8 cellular contexts compared by ENCODE assay signal in the genomic region with DNA sequence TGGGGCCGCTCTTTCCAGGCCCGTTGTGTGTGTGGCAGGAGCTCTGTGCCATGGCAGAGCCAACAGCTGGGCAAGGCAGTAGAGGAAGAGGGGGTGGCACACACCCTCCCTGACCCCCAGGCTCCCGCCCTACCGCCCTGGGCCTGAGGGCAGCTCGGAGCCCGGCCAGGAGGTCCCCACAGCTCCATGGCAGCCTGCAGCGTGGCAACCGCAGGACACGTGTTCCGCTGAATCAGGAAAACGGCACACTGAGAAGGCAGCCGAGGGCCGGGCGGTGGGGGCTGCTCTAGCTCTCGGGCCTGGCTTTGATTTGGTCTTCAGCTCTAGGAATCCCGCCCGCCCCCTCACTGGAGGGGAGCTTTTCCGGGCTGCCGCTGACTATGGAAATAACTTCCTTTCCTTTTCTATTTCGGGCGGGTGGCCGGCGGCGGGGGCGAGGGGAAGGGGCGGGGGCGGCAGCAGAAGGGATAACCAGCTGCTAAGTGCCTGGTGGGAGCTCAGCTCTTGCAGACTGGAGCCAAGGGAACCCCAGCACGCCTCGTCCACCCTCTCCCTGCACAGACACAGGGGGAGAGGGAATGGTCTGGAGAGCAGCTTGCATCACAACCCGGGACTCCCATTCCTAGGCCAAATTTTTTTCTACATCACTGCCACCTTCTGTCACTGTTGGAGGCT. TPM values are rescaled to one million over a fixed set of nuclear protein-coding genes. Genes with fewer than 3 reads are reported as not detected.
DNase-seq lines count a peak whose midpoint lies in the region; ATAC-seq and TF ChIP-seq lines count a peak whose summit lies in the region.

No MANE protein-coding gene starts in this region.

- peak overlapping the region; percentile 41 for H2AFZ ChIP-seq in KMS-11 (ENCODE audit: low read depth)

- H3K27me3 Mint-ChIP-seq in activated T-cell treated with anti-CD3 and anti-CD28 coated beads, Interleukin-2, amount 50 U/mL, for 72 hours (ENCODE audit: low read depth), result peaks cover 18% of the 10 kb centered on the region
- H3K27me3 Mint-ChIP-seq in natural killer cell (ENCODE audit: low read depth in 2 of 2) (peaks cover 22 to 36% of the 10 kb centered on the region in 2 donors), type B pancreatic cell (no peaks in the 10 kb centered on the region)

- H3K27ac ChIP-seq in KMS-11, result peak overlapping the region; percentile 88

- H3K4me2 ChIP-seq in KMS-11, result peak overlapping the region; percentile 98

- in situ Hi-C loops in ACHN (cut with HindIII; ENCODE audit: low pct_ligation_motif_present, low pct_unique_long_range_greater_than_20kb, low sequenced_read_pairs), result no loop called here

- intact Hi-C loops in natural killer cell (cut with micrococcal nuclease), result no loop called here

- no peak overlapping the region for H3K27ac Mint-ChIP-seq in activated T-cell treated with anti-CD3 and anti-CD28 coated beads, Interleukin-2, amount 50 U/mL, for 72 hours
- H3K27ac Mint-ChIP-seq in natural killer cell (no peak overlapping the region), type B pancreatic cell (peak overlapping the region; percentile 65)

- H3K27me3 ChIP-seq in KMS-11 (ENCODE audit: insufficient read depth, low read depth), result no peaks in the 10 kb centered on the region

- peaks cover 57% of the 10 kb centered on the region for H3K4me1 ChIP-seq in KMS-11 (ENCODE audit: low read depth, poor library complexity, severe bottlenecking)

- H3K4me3 ChIP-seq in KMS-11 (IDR thresholded peaks at IDR 0.05; ENCODE audit: insufficient read depth, low read depth, low read length), result peak overlapping the region; percentile 50

- no peaks in the 10 kb centered on the region for H4K20me1 ChIP-seq in KMS-11 (ENCODE audit: insufficient read depth)

- H3K4me1 Mint-ChIP-seq in activated T-cell treated with anti-CD3 and anti-CD28 coated beads, Interleukin-2, amount 50 U/mL, for 72 hours (ENCODE audit: low read depth), result peaks cover 31% of the 10 kb centered on the region
- peaks cover 0 to 5% of the 10 kb centered on the region in 2 donors for H3K4me1 Mint-ChIP-seq in natural killer cell
- peaks cover 63% of the 10 kb centered on the region for H3K4me1 Mint-ChIP-seq in type B pancreatic cell (ENCODE audit: unreplicated experiment)

- H3K9ac ChIP-seq in KMS-11, result peak overlapping the region; percentile 82

- peak; percentile 47 to 58 for ATAC-seq in activated T-cell treated with anti-CD3 and anti-CD28 coated beads, Interleukin-2, amount 50 U/mL, for 72 hours (replicated peaks in 1 of 2)
- ATAC-seq in natural killer cell, result peak in 2 of 3 donors; percentile 59 to 61
- ATAC-seq in HG03354 (IDR thresholded peaks at IDR 0.05; ENCODE audit: poor library complexity, severe bottlenecking, unreplicated experiment), result no peak
- no peak for ATAC-seq in HG03520 (IDR thresholded peaks at IDR 0.05; ENCODE audit: unreplicated experiment)

- no peaks in the 10 kb centered on the region for H3K9me3 Mint-ChIP-seq in activated T-cell treated with anti-CD3 and anti-CD28 coated beads, Interleukin-2, amount 50 U/mL, for 72 hours
- H3K9me3 Mint-ChIP-seq in natural killer cell (no peaks in the 10 kb centered on the region), type B pancreatic cell (no peaks in the 10 kb centered on the region)

- H3K79me2 ChIP-seq in KMS-11 (ENCODE audit: insufficient read depth, low read depth), result no peaks in the 10 kb centered on the region

- no peak for TF ChIP-seq CTCF in KMS-11 (conservative IDR thresholded peaks at IDR 0.05; ENCODE audit: low read depth, low read length)
- TF ChIP-seq CTCF in natural killer cell (IDR thresholded peaks at IDR 0.05), result no peak
- TF ChIP-seq CTCF in type B pancreatic cell (conservative IDR thresholded peaks at IDR 0.05), result no peak

- no peaks in the 10 kb centered on the region for H3K36me3 Mint-ChIP-seq in activated T-cell treated with anti-CD3 and anti-CD28 coated beads, Interleukin-2, amount 50 U/mL, for 72 hours (ENCODE audit: insufficient read depth in 2 of 2)
- H3K36me3 Mint-ChIP-seq in natural killer cell (no peaks in the 10 kb centered on the region), type B pancreatic cell (peaks cover 21% of the 10 kb centered on the region)

- no peaks in the 10 kb centered on the region for H3K36me3 ChIP-seq in KMS-11 (ENCODE audit: insufficient read depth)

- H3K4me3 Mint-ChIP-seq in activated T-cell treated with anti-CD3 and anti-CD28 coated beads, Interleukin-2, amount 50 U/mL, for 72 hours, result peak overlapping the region; percentile 34 to 45
- H3K4me3 Mint-ChIP-seq in natural killer cell, result peak overlapping the region; percentile 29
- H3K4me3 Mint-ChIP-seq in type B pancreatic cell, result peak overlapping the region; percentile 74

- DNase-seq in ACHN, result peak; percentile 95
- DNase-seq in activated T-cell treated with anti-CD3 and anti-CD28 coated beads, Interleukin-2, amount 50 U/mL, for 72 hours, result peak in 1 of 2 donors; percentile 21
- DNase-seq in fibroblast of the conjunctiva (ENCODE audit: low read depth), result peak; percentile 79
- no peak for DNase-seq in natural killer cell
- peak; percentile 84 for DNase-seq in type B pancreatic cell (ENCODE audit: extremely low spot score, unreplicated experiment)

RNA-seq across cellular contexts. Expression of a gene that starts 24.7 kb away (rescaled TPM):
- 10 to 100 TPM; 43.4 to 52.7 TPM for total RNA-seq in activated T-cell treated with anti-CD3 and anti-CD28 coated beads, Interleukin-2, amount 50 U/mL, for 72 hours
- 10 to 100 TPM; 12.8 to 17.3 (median 17.2) TPM for total RNA-seq in natural killer cell
- total RNA-seq in type B pancreatic cell (ENCODE audit: low replicate concordance), result 35.5 and 46.9 TPM in 2 replicates

Comparison
In these comparisons a context has a peak if more than half of its experiments do, and no peak if none do; other contexts are left out.
1. ATAC-seq: peak in activated T-cell treated with anti-CD3 and anti-CD28 coated beads, Interleukin-2, amount 50 U/mL, for 72 hours (2 of 2) and natural killer cell (2 of 3); none in HG03354 (single experiment) and HG03520 (single experiment).
2. Peak in every context shown above with its lines, with median percentiles within 50 percentile points of each other: H3K4me3 Mint-ChIP-seq.